Comparison of ENCODE assay signal across 9 cellular contexts in the genomic region with DNA sequence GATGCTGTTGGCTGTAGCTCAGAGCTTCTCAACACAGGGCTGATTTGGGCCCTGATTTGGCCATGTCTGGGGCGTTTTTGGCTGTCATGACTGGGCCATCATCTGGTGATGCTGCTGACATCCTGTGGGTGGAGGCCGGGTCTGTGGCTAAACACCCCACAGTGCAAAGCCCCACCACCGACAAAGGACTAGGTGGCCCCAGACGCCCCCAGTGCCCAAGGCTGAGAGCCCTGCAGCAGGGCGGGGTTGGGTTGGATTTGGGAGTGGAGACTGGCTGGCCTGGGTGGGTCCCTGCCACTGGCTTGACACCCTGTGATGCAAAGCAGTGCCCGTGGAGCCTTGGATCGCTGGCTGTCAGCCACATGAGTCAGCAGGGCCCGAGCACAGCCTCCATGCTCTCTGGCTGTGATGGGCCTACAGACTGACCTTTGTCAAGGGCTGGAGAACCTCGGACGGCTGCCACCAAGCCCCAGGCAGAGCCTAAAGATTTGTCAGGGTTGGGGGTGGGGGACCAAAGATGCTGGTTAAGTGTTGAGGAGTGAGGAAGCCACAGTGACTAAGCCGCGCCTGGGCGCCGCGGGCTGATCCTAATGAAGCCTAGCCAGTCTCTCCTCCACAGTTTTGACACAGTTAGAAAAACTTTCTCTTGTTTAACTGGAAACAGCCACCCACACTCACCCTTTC. TPM values are rescaled to one million over a fixed set of nuclear protein-coding genes. Genes with fewer than 3 reads are reported as not detected.
A peak's percentile ranks its signal among the peaks of the same experiment; 100 is the strongest.
DNase-seq lines count a peak whose midpoint lies in the region; ATAC-seq, FAIRE-seq and TF ChIP-seq lines count a peak whose summit lies in the region.
"Had no signal": no experiment of that assay in that cellular context is flagged by ENCODE, and none has a peak within 500 bp of the region (broad histone marks: within the 10 kb centered on the region; RNA-seq: fewer than 3 reads in every experiment).

No MANE protein-coding gene starts in this region.

- H3K4me3 ChIP-seq in heart right ventricle: no peak overlapping the region

- WGBS in heart right ventricle, 2 donors: 54 to 57% methylated on average over 15 of the region's 15 CpGs

- intact Hi-C loops in heart right ventricle (cut with DNase I): loop anchor here in 6 of 10 donors (5.0 to 10.0 kb wide), 4 partner anchors 151 to 824 kb away; no protein-coding TSS in a partner anchor

- peak overlapping the region in 8 of 10 donors; percentile 16 to 73 (median 36) for H3K27ac ChIP-seq in heart right ventricle

- no peaks in the 10 kb centered on the region for H3K9me3 ChIP-seq in heart right ventricle

- FAIRE-seq in GM19239 (lab: Jason Lieb, UNC): no peak

- peaks cover 0 to 18% (median 10%) of the 10 kb centered on the region in 9 donors for H3K4me1 ChIP-seq in heart right ventricle

- DNase-seq in Daoy (ENCODE audit: low read depth): peak; percentile 88
- DNase-seq in SW480 (ENCODE audit: low spot score): peak; percentile 21
- DNase-seq in heart right ventricle: peak; percentile 64 to 78
- peak; percentile 83 for DNase-seq in renal cortical epithelial cell (ENCODE audit: low read depth)
- no peak for DNase-seq in OCI-M2 (lab: John Stamatoyannopoulos, UW; ENCODE audit: unreplicated experiment)
- no peak for DNase-seq in GM19239 (ENCODE audit: insufficient read length, low spot score)

- H3K27me3 ChIP-seq in heart right ventricle: peaks cover 0 to 13% (median 7%) of the 10 kb centered on the region in 7 donors

- no peaks in the 10 kb centered on the region for H3K36me3 ChIP-seq in heart right ventricle

- no peak for TF ChIP-seq CTCF in heart right ventricle (IDR thresholded peaks at IDR 0.05)

- ATAC-seq in heart right ventricle (peak; percentile 75 to 96 (median 83)), HG02642 (IDR thresholded peaks at IDR 0.05; ENCODE audit: poor library complexity, unreplicated experiment) (no peak), HG02938 (IDR thresholded peaks at IDR 0.05; ENCODE audit: unreplicated experiment) (no peak)

RNA-seq across cellular contexts. Expression of a gene that starts 28.3 kb away (rescaled TPM):
- total RNA-seq in Daoy (2014; rRNA removed; shearing (Covaris generic)): 15.8 and 22.1 TPM in 2 replicates
- under 1 TPM in 5 of 10 donors, not detected in 5; 0.24 to 0.95 (median 0.55) TPM for total RNA-seq in heart right ventricle
- polyA plus RNA-seq in heart right ventricle: under 1 TPM in 1 of 2 donors, not detected in 1; 0.20 TPM
- 5.0 TPM in 1 of 2 replicates, not detected in the other for total RNA-seq in renal cortical epithelial cell
- total RNA-seq: G401 had no signal

Comparison
In these comparisons a context has a peak if more than half of its experiments do, and no peak if none do; other contexts are left out.
1. DNase-seq: peak in Daoy (single experiment), SW480 (single experiment), heart right ventricle (2 of 2) and renal cortical epithelial cell (single experiment); none in OCI-M2 (single experiment) and GM19239 (single experiment).
2. ATAC-seq: peak in heart right ventricle (8 of 8); none in HG02642 (single experiment) and HG02938 (single experiment).